In genomic region chr17:27381007-27381501, GRCh38 we compare ENCODE assay signal across 8 cellular contexts.
DNase-seq lines count a peak whose midpoint lies in the region; ATAC-seq and TF ChIP-seq lines count a peak whose summit lies in the region.

No MANE protein-coding gene starts in this region.

- no peak overlapping the region for H3K4me3 Mint-ChIP-seq in activated CD4-positive, alpha-beta T cell treated with anti-CD3 and anti-CD28 coated beads, Interleukin-2, amount 10 ng/mL, durations not matched to agents 24 days and 14 days

- no peak overlapping the region for H3K27ac Mint-ChIP-seq in activated CD4-positive, alpha-beta T cell treated with anti-CD3 and anti-CD28 coated beads, Interleukin-2, amount 10 ng/mL, durations not matched to agents 24 days and 14 days

- DNase-seq in DMS114 treated with DMSO at 0.1 percent for 48 hours (lab: John Stamatoyannopoulos, UW; ENCODE audit: unreplicated experiment) (peak; percentile 5), NCI-H345 (lab: John Stamatoyannopoulos, UW) (peak; percentile 84), choroid plexus epithelial cell (ENCODE audit: low read depth) (peak; percentile 66), lung microvascular endothelial cell (ENCODE audit: low read depth in 2 of 2) (peak; percentile 55 to 76)
- peak; percentile 94 for DNase-seq in activated CD4-positive, alpha-beta T cell treated with anti-CD3 and anti-CD28 coated beads, Interleukin-2, amount 10 ng/mL, durations not matched to agents 24 days and 14 days
- peak; percentile 34 to 52 for DNase-seq in stimulated activated CD8-positive, alpha-beta memory T cell treated with anti-CD3 and anti-CD28 coated beads, Interleukin-15, amount 100 ng/mL, for 4 hours (ENCODE audit: low read depth in 2 of 2)

- TF ChIP-seq CTCF in choroid plexus epithelial cell (conservative IDR thresholded peaks at IDR 0.05; ENCODE audit: low read depth, low read length), result peak; percentile 95

- H3K4me3 ChIP-seq in choroid plexus epithelial cell (ENCODE audit: low read depth, low read length), result no peak overlapping the region

- H3K9me3 Mint-ChIP-seq in activated CD4-positive, alpha-beta T cell treated with anti-CD3 and anti-CD28 coated beads, Interleukin-2, amount 10 ng/mL, durations not matched to agents 24 days and 14 days, result no peaks in the 10 kb centered on the region

- peak; percentile 54 for ATAC-seq in HG02588 (IDR thresholded peaks at IDR 0.05; ENCODE audit: unreplicated experiment)
- no peak for ATAC-seq in HG02610 (IDR thresholded peaks at IDR 0.05; ENCODE audit: unreplicated experiment)

- peaks cover 3% of the 10 kb centered on the region for H3K4me1 Mint-ChIP-seq in activated CD4-positive, alpha-beta T cell treated with anti-CD3 and anti-CD28 coated beads, Interleukin-2, amount 10 ng/mL, durations not matched to agents 24 days and 14 days

- intact Hi-C loops in activated CD4-positive, alpha-beta T cell treated with anti-CD3 and anti-CD28 coated beads, Interleukin-2, amount 10 ng/mL, durations not matched to agents 24 days and 14 days (cut with micrococcal nuclease), result loop anchor here (1.0 kb wide), 1 partner anchor 220 kb away; no protein-coding TSS in a partner anchor

- H3K36me3 Mint-ChIP-seq in activated CD4-positive, alpha-beta T cell treated with anti-CD3 and anti-CD28 coated beads, Interleukin-2, amount 10 ng/mL, durations not matched to agents 24 days and 14 days (ENCODE audit: low read depth), result no peaks in the 10 kb centered on the region

- H3K27me3 Mint-ChIP-seq in activated CD4-positive, alpha-beta T cell treated with anti-CD3 and anti-CD28 coated beads, Interleukin-2, amount 10 ng/mL, durations not matched to agents 24 days and 14 days, result peaks cover 30% of the 10 kb centered on the region

Comparison
In these comparisons a context has a peak if more than half of its experiments do, and no peak if none do; other contexts are left out.
1. DNase-seq: peak in every context shown above with its lines; median percentile 94 in activated CD4-positive, alpha-beta T cell treated with anti-CD3 and anti-CD28 coated beads, Interleukin-2, amount 10 ng/mL, durations not matched to agents 24 days and 14 days; 84 in NCI-H345; 66 in choroid plexus epithelial cell; 66 in lung microvascular endothelial cell; 43 in stimulated activated CD8-positive, alpha-beta memory T cell treated with anti-CD3 and anti-CD28 coated beads, Interleukin-15, amount 100 ng/mL, for 4 hours; 5 in DMS114 treated with DMSO at 0.1 percent for 48 hours.